8 cellular contexts compared by ENCODE assay signal in the genomic region with DNA sequence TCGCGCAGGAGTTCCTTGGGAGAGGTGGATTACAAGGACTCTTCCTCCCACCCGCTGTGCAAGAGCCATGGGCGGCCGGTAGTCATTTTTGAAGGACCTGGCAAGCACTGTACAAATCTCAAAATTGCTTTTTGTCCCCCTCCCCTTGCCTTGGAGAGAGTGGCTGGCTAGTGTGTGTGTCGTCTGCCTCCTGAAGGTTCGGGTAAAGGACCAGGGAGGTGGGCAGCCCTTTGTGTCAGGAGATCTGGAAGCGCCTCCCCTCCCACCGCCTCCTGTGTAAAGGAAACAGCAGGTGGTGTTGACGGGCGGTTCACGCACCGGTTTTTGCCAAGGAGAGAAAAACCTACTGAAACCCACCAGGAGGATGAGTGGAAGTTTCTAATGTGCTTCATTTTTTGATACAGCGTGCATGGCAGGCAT. TPM values are rescaled to one million over a fixed set of nuclear protein-coding genes. Genes with fewer than 3 reads are reported as not detected.
DNase-seq lines count a peak whose midpoint lies in the region; ATAC-seq and TF ChIP-seq lines count a peak whose summit lies in the region.

No MANE protein-coding gene starts in this region.

- peaks cover 16% of the 10 kb centered on the region for H3K4me1 ChIP-seq in PC-9 (replicated peaks; ENCODE audit: insufficient read depth)
- peaks cover 41 to 56% (median 52%) of the 10 kb centered on the region in 4 donors for H3K4me1 ChIP-seq in esophagus muscularis mucosa

- no peak for ATAC-seq in HG03571 (IDR thresholded peaks at IDR 0.05; ENCODE audit: unreplicated experiment)

- H3F3A ChIP-seq in PC-9 (ENCODE audit: insufficient read depth, low read depth): no peaks in the 10 kb centered on the region; the same call in 1 of the 2 replicates

- H3K79me2 ChIP-seq in PC-9 (ENCODE audit: low read depth): peaks cover 62% of the 10 kb centered on the region

- peak overlapping the region; percentile 93 for H3K4me3 ChIP-seq in PC-9
- H3K4me3 ChIP-seq in esophagus muscularis mucosa: peak overlapping the region; percentile 79 to 95 (median 94)

- no peak for TF ChIP-seq POLR2A in esophagus muscularis mucosa (IDR thresholded peaks at IDR 0.05; ENCODE audit: low read depth)

- BruUV-seq in PC-9 (replicated peaks; lab: Mats Ljungman, UMichigan): no TSS peak

- H3K9me3 Mint-ChIP-seq in activated CD4-positive, alpha-beta T cell treated with anti-CD3 and anti-CD28 coated beads, Interleukin-2, amount 10 ng/mL, durations not matched to agents 24 days and 14 days: no peaks in the 10 kb centered on the region

- H3K27ac Mint-ChIP-seq in activated CD4-positive, alpha-beta T cell treated with anti-CD3 and anti-CD28 coated beads, Interleukin-2, amount 10 ng/mL, durations not matched to agents 24 days and 14 days: peak overlapping the region; percentile 79

- H3K27ac ChIP-seq in PC-9: no peak overlapping the region
- peak overlapping the region; percentile 84 to 94 (median 89) for H3K27ac ChIP-seq in esophagus muscularis mucosa (replicated peaks in 1 of 4)

- H3K27me3 Mint-ChIP-seq in activated CD4-positive, alpha-beta T cell treated with anti-CD3 and anti-CD28 coated beads, Interleukin-2, amount 10 ng/mL, durations not matched to agents 24 days and 14 days: no peaks in the 10 kb centered on the region

- TF ChIP-seq CTCF in PC-9 (conservative IDR thresholded peaks at IDR 0.05) (no peak), esophagus muscularis mucosa (IDR thresholded peaks at IDR 0.05) (no peak)

- peak overlapping the region; percentile 95 for H2AFZ ChIP-seq in PC-9

- no peak for TF ChIP-seq EP300 in esophagus muscularis mucosa (IDR thresholded peaks at IDR 0.05)

- DNase-seq in activated CD4-positive, alpha-beta T cell treated with anti-CD3 and anti-CD28 coated beads, Interleukin-2, amount 10 ng/mL, durations not matched to agents 24 days and 14 days: peak; percentile 74
- DNase-seq in activated CD4-positive, alpha-beta T cell treated with anti-CD3 and anti-CD28 coated beads for 4 hours: no peak
- no peak for DNase-seq in PC-9
- DNase-seq in esophagus muscularis mucosa (ENCODE audit: extremely low spot score): no peak
- peak; percentile 57 for DNase-seq in retina
- no peak for DNase-seq in NOMO-1 (lab: John Stamatoyannopoulos, UW; ENCODE audit: unreplicated experiment in 2 of 2)
- DNase-seq in GDM1 (lab: John Stamatoyannopoulos, UW): no peak

- POLR2A ChIA-PET in PC-9 (lab: Charles Lee; ENCODE audit: unreplicated experiment): no interaction called here

- no peaks in the 10 kb centered on the region for H3K9me2 ChIP-seq in PC-9 (ENCODE audit: insufficient read depth)

- H3K9me3 ChIP-seq in PC-9 (ENCODE audit: insufficient read depth, low read depth): no peaks in the 10 kb centered on the region
- H3K9me3 ChIP-seq in esophagus muscularis mucosa: no peaks in the 10 kb centered on the region

- peak overlapping the region; percentile 94 for H3K4me3 Mint-ChIP-seq in activated CD4-positive, alpha-beta T cell treated with anti-CD3 and anti-CD28 coated beads, Interleukin-2, amount 10 ng/mL, durations not matched to agents 24 days and 14 days

- H3K4me2 ChIP-seq in PC-9: peak overlapping the region; percentile 86

- H4K20me1 ChIP-seq in PC-9 (ENCODE audit: insufficient read depth): peaks cover 5% of the 10 kb centered on the region

- H3K36me3 ChIP-seq in PC-9 (ENCODE audit: low read depth): peaks cover 30% of the 10 kb centered on the region; the same call in 1 of the 2 replicates
- H3K36me3 ChIP-seq in esophagus muscularis mucosa: no peaks in the 10 kb centered on the region

- H3K36me3 Mint-ChIP-seq in activated CD4-positive, alpha-beta T cell treated with anti-CD3 and anti-CD28 coated beads, Interleukin-2, amount 10 ng/mL, durations not matched to agents 24 days and 14 days (ENCODE audit: low read depth): peaks cover 2% of the 10 kb centered on the region

- CTCF ChIA-PET in PC-9 (lab: Charles Lee): no interaction called here

- intact Hi-C loops in activated CD4-positive, alpha-beta T cell treated with anti-CD3 and anti-CD28 coated beads, Interleukin-2, amount 10 ng/mL, durations not matched to agents 24 days and 14 days (cut with micrococcal nuclease): loop anchor here (1.0 kb wide), 1 partner anchor 204 kb away; a partner anchor contains a TSS
- intact Hi-C loops in PC-9 (cut with micrococcal nuclease; ENCODE audit: unreplicated experiment): loop anchor here (1.0 to 5.0 kb wide), 3 partner anchors 50 to 204 kb away; a partner anchor contains a TSS
- intact Hi-C loops in esophagus muscularis mucosa (cut with DNase I): loop anchor here (5.0 kb wide), 3 partner anchors 51 to 204 kb away; a partner anchor contains a TSS

- peaks cover 28% of the 10 kb centered on the region for H3K4me1 Mint-ChIP-seq in activated CD4-positive, alpha-beta T cell treated with anti-CD3 and anti-CD28 coated beads, Interleukin-2, amount 10 ng/mL, durations not matched to agents 24 days and 14 days

- WGBS in esophagus muscularis mucosa: 60% methylated on average over 10 of the region's 14 CpGs

- H3K27me3 ChIP-seq in PC-9 (ENCODE audit: insufficient read depth, low read depth): no peaks in the 10 kb centered on the region
- no peaks in the 10 kb centered on the region for H3K27me3 ChIP-seq in esophagus muscularis mucosa

RNA-seq across cellular contexts. Expression of a gene that starts 1.2 kb away (rescaled TPM):
- total RNA-seq in activated CD4-positive, alpha-beta T cell treated with anti-CD3 and anti-CD28 coated beads, Interleukin-2, amount 10 ng/mL, durations not matched to agents 24 days and 14 days: 42.1 and 44.2 TPM in 2 replicates
- total RNA-seq in PC-9 (2021) (75.5 and 80.4 TPM in 2 replicates), esophagus muscularis mucosa (10 to 100 TPM; 39.0 to 44.1 (median 43.5) TPM)

RNA-seq across cellular contexts. Expression of a gene that starts 51.2 kb away (rescaled TPM):
- 36.0 and 36.6 TPM in 2 replicates for total RNA-seq in activated CD4-positive, alpha-beta T cell treated with anti-CD3 and anti-CD28 coated beads, Interleukin-2, amount 10 ng/mL, durations not matched to agents 24 days and 14 days
- total RNA-seq in PC-9 (2021) (127 and 133 TPM in 2 replicates), esophagus muscularis mucosa (100 to 1,000 TPM; 398 to 632 (median 462) TPM)

Comparison
In these comparisons a context has a peak if more than half of its experiments do, and no peak if none do; other contexts are left out.
1. DNase-seq: peak in activated CD4-positive, alpha-beta T cell treated with anti-CD3 and anti-CD28 coated beads, Interleukin-2, amount 10 ng/mL, durations not matched to agents 24 days and 14 days (single experiment) and retina (single experiment); none in activated CD4-positive, alpha-beta T cell treated with anti-CD3 and anti-CD28 coated beads for 4 hours (0 of 2), PC-9 (0 of 2), esophagus muscularis mucosa (single experiment), NOMO-1 (0 of 2) and GDM1 (single experiment).